ENCODE assay signal across 17 cellular contexts in the genomic region with DNA sequence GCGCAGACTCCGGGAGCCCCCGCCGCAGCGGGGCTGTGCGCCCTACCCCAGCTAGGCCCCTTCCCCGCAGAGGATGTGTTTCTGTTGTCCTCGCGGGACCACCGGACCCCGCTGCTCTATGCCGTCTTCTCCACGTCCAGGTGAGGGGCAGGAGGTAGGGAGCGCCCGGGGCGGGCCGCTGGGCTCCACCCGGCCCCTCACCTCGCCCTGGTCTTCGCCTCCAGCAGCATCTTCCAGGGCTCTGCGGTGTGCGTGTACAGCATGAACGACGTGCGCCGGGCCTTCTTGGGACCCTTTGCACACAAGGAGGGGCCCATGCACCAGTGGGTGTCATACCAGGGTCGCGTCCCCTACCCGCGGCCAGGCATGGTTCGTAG. TPM values are rescaled to one million over a fixed set of nuclear protein-coding genes. Genes with fewer than 3 reads are reported as not detected.
DNase-seq lines count a peak whose midpoint lies in the region; ATAC-seq and TF ChIP-seq lines count a peak whose summit lies in the region.
"Had no signal": no experiment of that assay in that cellular context is flagged by ENCODE, and none has a peak within 500 bp of the region (broad histone marks: within the 10 kb centered on the region; RNA-seq: fewer than 3 reads in every experiment).

No MANE protein-coding gene starts in this region.

- peak overlapping the region in 10 of 11 experiments; percentile 54 to 87 (median 77); a peak in 15 of 22 replicates for H3K4me2 ChIP-seq in BLaER1 treated with 17β-estradiol and CSF1 and Interleukin-3, amounts not matched to agents 10 nM and 100 nM

- no peak for ATAC-seq in HG03439 (IDR thresholded peaks at IDR 0.05; ENCODE audit: unreplicated experiment)

- H3K4me3 Mint-ChIP-seq in IgD-negative memory B cell (no peak overlapping the region), HFFc6 (no peak overlapping the region)
- no peak overlapping the region for H3K4me3 Mint-ChIP-seq in activated T-helper 1 cell treated with anti-CD3 and anti-CD28 coated beads, Interleukin-12 subunit alpha, Interleukin-12 subunit beta, Interleukin-2, Interleukin-4 antibody, amounts not matched to agents 30 ng/mL and 10 ng/mL and 1 ng/mL, durations not matched to agents 14 hours and 24 hours and 36 hours

- 36 to 63% (median 42%) methylated on average over 15 to 31 of the region's 31 CpGs for WGBS in spleen, 5 donors

- no peaks in the 10 kb centered on the region for H3K9me3 Mint-ChIP-seq in IgD-negative memory B cell
- no peaks in the 10 kb centered on the region for H3K9me3 Mint-ChIP-seq in activated T-helper 1 cell treated with anti-CD3 and anti-CD28 coated beads, Interleukin-12 subunit alpha, Interleukin-12 subunit beta, Interleukin-2, Interleukin-4 antibody, amounts not matched to agents 30 ng/mL and 10 ng/mL and 1 ng/mL, durations not matched to agents 14 hours and 24 hours and 36 hours
- H3K9me3 Mint-ChIP-seq in HFFc6: no peaks in the 10 kb centered on the region
- H3K9me3 Mint-ChIP-seq: activated CD8-positive, alpha-beta T cell treated with anti-CD3 and anti-CD28 coated beads for 36 hours; activated T-cell treated with anti-CD3 and anti-CD28 coated beads, Interleukin-2, amount 50 U/mL, for 24 hours; effector memory CD8-positive, alpha-beta T cell had no signal

- peak overlapping the region in 2 of 10 experiments; percentile 40 to 45; a peak in 2 of 20 replicates for H3K4me3 ChIP-seq in BLaER1 treated with 17β-estradiol and CSF1 and Interleukin-3, amounts not matched to agents 10 nM and 100 nM
- H3K4me3 ChIP-seq in dorsolateral prefrontal cortex (peak overlapping the region; percentile 0 to 69 (median 48)), spleen (peak overlapping the region in 5 of 8 donors; percentile 10 to 56 (median 16))
- H3K4me3 ChIP-seq: SJCRH30 had no signal

- TF ChIP-seq POLR2A in spleen (IDR thresholded peaks at IDR 0.05): no peak

- H3K9me3 ChIP-seq in BLaER1 treated with 17β-estradiol and CSF1 and Interleukin-3, amounts not matched to agents 10 nM and 100 nM (replicated peaks in 1 of 11): no peaks in the 10 kb centered on the region
- H3K9me3 ChIP-seq in spleen: no peaks in the 10 kb centered on the region
- H3K9me3 ChIP-seq: SJCRH30 had no signal

- peak overlapping the region in 2 of 3 donors; percentile 69 to 92 for H3K27ac Mint-ChIP-seq in IgD-negative memory B cell
- no peak overlapping the region for H3K27ac Mint-ChIP-seq in activated T-helper 1 cell treated with anti-CD3 and anti-CD28 coated beads, Interleukin-12 subunit alpha, Interleukin-12 subunit beta, Interleukin-2, Interleukin-4 antibody, amounts not matched to agents 30 ng/mL and 10 ng/mL and 1 ng/mL, durations not matched to agents 14 hours and 24 hours and 36 hours
- H3K27ac Mint-ChIP-seq in HFFc6: no peak overlapping the region
- H3K27ac Mint-ChIP-seq: activated naive CD8-positive, alpha-beta T cell had no signal

- no peaks in the 10 kb centered on the region for H3K36me3 ChIP-seq in BLaER1 treated with 17β-estradiol and CSF1 and Interleukin-3, amounts not matched to agents 10 nM and 100 nM
- H3K36me3 ChIP-seq in spleen: no peaks in the 10 kb centered on the region
- H3K36me3 ChIP-seq: SJCRH30 had no signal

- no peak overlapping the region for H3K27ac ChIP-seq in BLaER1 treated with 17β-estradiol and CSF1 and Interleukin-3, amounts not matched to agents 10 nM and 100 nM
- peak overlapping the region; percentile 65 to 100 (median 100) for H3K27ac ChIP-seq in dorsolateral prefrontal cortex
- H3K27ac ChIP-seq in spleen: no peak overlapping the region
- H3K27ac ChIP-seq: SJCRH30 had no signal

- H3K27me3 ChIP-seq in BLaER1 treated with 17β-estradiol and CSF1 and Interleukin-3, amounts not matched to agents 10 nM and 100 nM: peaks cover 59 to 71% (median 68%) of the 10 kb centered on the region in 11 experiments
- peaks cover 0 to 35% (median 14%) of the 10 kb centered on the region in 45 donors for H3K27me3 ChIP-seq in dorsolateral prefrontal cortex
- peaks cover 5 to 54% (median 41%) of the 10 kb centered on the region in 7 donors for H3K27me3 ChIP-seq in spleen (replicated peaks in 1 of 7)
- H3K27me3 ChIP-seq: SJCRH30 had no signal

- no peak for TF ChIP-seq CTCF in dorsolateral prefrontal cortex (IDR thresholded peaks at IDR 0.05 in 54 of 56, conservative IDR thresholded peaks at IDR 0.05 in 2 of 56; ENCODE audit: low read depth in 1 of 56, partially characterized antibody in 56 of 56)
- no peak for TF ChIP-seq CTCF in spleen (IDR thresholded peaks at IDR 0.05 in 8 of 11, conservative IDR thresholded peaks at IDR 0.05 in 3 of 11)
- TF ChIP-seq CTCF in HFFc6 (IDR thresholded peaks at IDR 0.05): no peak

- intact Hi-C loops in dorsolateral prefrontal cortex (cut with DNase I): loop anchor here (1.0 to 5.0 kb wide), 7 partner anchors 15 to 151 kb away; partner anchors contain the start of gene GNAT1 (in 1 of the 2)
- intact Hi-C loops in spleen (cut with DNase I; ENCODE audit: low total_unique reads): loop anchor here (2.0 to 10.0 kb wide), 3 partner anchors 46 to 149 kb away; partner anchors contain the start of gene GNAT1
- intact Hi-C loops in activated T-helper 1 cell treated with anti-CD3 and anti-CD28 coated beads, Interleukin-12 subunit alpha, Interleukin-12 subunit beta, Interleukin-2, Interleukin-4 antibody, amounts not matched to agents 30 ng/mL and 10 ng/mL and 1 ng/mL, durations not matched to agents 14 hours and 24 hours and 36 hours (cut with micrococcal nuclease): loop anchor here (1.0 kb wide), 6 partner anchors 13 to 152 kb away; no protein-coding TSS in a partner anchor

- peaks cover 0 to 62% (median 35%) of the 10 kb centered on the region in 11 experiments; a peak in 14 of 22 replicates for H4K20me1 ChIP-seq in BLaER1 treated with 17β-estradiol and CSF1 and Interleukin-3, amounts not matched to agents 10 nM and 100 nM

- DNase-seq in dorsolateral prefrontal cortex (no peak), spleen (no peak), HFFc6 (no peak), SHP77 (lab: John Stamatoyannopoulos, UW) (no peak)
- DNase-seq in activated T-helper 1 cell treated with anti-CD3 and anti-CD28 coated beads, Interleukin-12 subunit alpha, Interleukin-12 subunit beta, Interleukin-2, Interleukin-4 antibody, amounts not matched to agents 30 ng/mL and 10 ng/mL and 1 ng/mL, durations not matched to agents 14 hours and 24 hours and 36 hours (ENCODE audit: low spot score): no peak
- DNase-seq: NCI-H524 treated with DMSO at 0.1 percent for 48 hours had no signal

- H3K27me3 Mint-ChIP-seq in IgD-negative memory B cell: peaks cover 31% of the 10 kb centered on the region
- peaks cover 39% of the 10 kb centered on the region for H3K27me3 Mint-ChIP-seq in activated T-helper 1 cell treated with anti-CD3 and anti-CD28 coated beads, Interleukin-12 subunit alpha, Interleukin-12 subunit beta, Interleukin-2, Interleukin-4 antibody, amounts not matched to agents 30 ng/mL and 10 ng/mL and 1 ng/mL, durations not matched to agents 14 hours and 24 hours and 36 hours (ENCODE audit: insufficient read depth)
- peaks cover 1% of the 10 kb centered on the region for H3K27me3 Mint-ChIP-seq in HFFc6 (ENCODE audit: insufficient read depth)

- H3K4me1 Mint-ChIP-seq in IgD-negative memory B cell (peaks cover 12 to 19% (median 16%) of the 10 kb centered on the region in 3 donors), HFFc6 (ENCODE audit: low read depth) (peaks cover 44% of the 10 kb centered on the region)
- peaks cover 21% of the 10 kb centered on the region for H3K4me1 Mint-ChIP-seq in activated T-helper 1 cell treated with anti-CD3 and anti-CD28 coated beads, Interleukin-12 subunit alpha, Interleukin-12 subunit beta, Interleukin-2, Interleukin-4 antibody, amounts not matched to agents 30 ng/mL and 10 ng/mL and 1 ng/mL, durations not matched to agents 14 hours and 24 hours and 36 hours (ENCODE audit: low read depth)

- H3K9ac ChIP-seq in BLaER1 treated with 17β-estradiol and CSF1 and Interleukin-3, amounts not matched to agents 10 nM and 100 nM: no peak overlapping the region

- H3K36me3 Mint-ChIP-seq in IgD-negative memory B cell (no peaks in the 10 kb centered on the region), HFFc6 (ENCODE audit: low read depth) (no peaks in the 10 kb centered on the region)
- H3K36me3 Mint-ChIP-seq in activated T-helper 1 cell treated with anti-CD3 and anti-CD28 coated beads, Interleukin-12 subunit alpha, Interleukin-12 subunit beta, Interleukin-2, Interleukin-4 antibody, amounts not matched to agents 30 ng/mL and 10 ng/mL and 1 ng/mL, durations not matched to agents 14 hours and 24 hours and 36 hours (ENCODE audit: low read depth): no peaks in the 10 kb centered on the region
- H3K36me3 Mint-ChIP-seq: activated naive CD8-positive, alpha-beta T cell had no signal

- peaks cover 13 to 53% (median 39%) of the 10 kb centered on the region in 10 experiments; a peak in 18 of 20 replicates for H3K4me1 ChIP-seq in BLaER1 treated with 17β-estradiol and CSF1 and Interleukin-3, amounts not matched to agents 10 nM and 100 nM
- H3K4me1 ChIP-seq in spleen: peaks cover 10 to 72% (median 51%) of the 10 kb centered on the region in 6 donors

RNA-seq across cellular contexts. Expression of gene SEMA3B, which starts 4.7 kb away (rescaled TPM):
- polyA plus RNA-seq in IgD-negative memory B cell (not detected), spleen (10 to 100 TPM in 1 of 3 donors, 1 to 10 TPM in 2; 2.7 to 14.5 (median 3.4) TPM)
- total RNA-seq in dorsolateral prefrontal cortex (100 to 1,000 TPM in 85 of 120 experiments, 10 to 100 TPM in 35; 36.0 to 486 (median 135) TPM), spleen (10 to 100 TPM in 1 of 7 donors, 1 to 10 TPM in 6; 2.2 to 13.9 (median 4.5) TPM)
- total RNA-seq in activated T-helper 1 cell treated with anti-CD3 and anti-CD28 coated beads, Interleukin-12 subunit alpha, Interleukin-12 subunit beta, Interleukin-2, Interleukin-4 antibody, amounts not matched to agents 30 ng/mL and 10 ng/mL and 1 ng/mL, durations not matched to agents 14 hours and 24 hours and 36 hours: 0.49 and 1.0 TPM in 2 replicates
- total RNA-seq in HFFc6 (2021; fragmentation: NEBNext Ultra II Directional; extraction: Animal tissue kit (Norgen Biotek cat#: 25700)): 10 to 100 TPM; 14.5 to 26.6 (median 24.7) TPM

RNA-seq across cellular contexts. Expression of gene LSMEM2, which starts 5.2 kb away (rescaled TPM):
- polyA plus RNA-seq in IgD-negative memory B cell (0.30 TPM), spleen (under 1 TPM; 0.06 to 0.29 (median 0.20) TPM)
- total RNA-seq in dorsolateral prefrontal cortex (1 to 10 TPM in 95 of 120 experiments, under 1 TPM in 23, not detected in 2; 0.31 to 7.4 (median 1.7) TPM), spleen (under 1 TPM in 1 of 7 donors, not detected in 6; 0.46 TPM)
- not detected in 2 replicates for total RNA-seq in activated T-helper 1 cell treated with anti-CD3 and anti-CD28 coated beads, Interleukin-12 subunit alpha, Interleukin-12 subunit beta, Interleukin-2, Interleukin-4 antibody, amounts not matched to agents 30 ng/mL and 10 ng/mL and 1 ng/mL, durations not matched to agents 14 hours and 24 hours and 36 hours
- under 1 TPM in 2 of 6 experiments, not detected in 4; 0.11 to 0.13 TPM for total RNA-seq in HFFc6 (2021; fragmentation: NEBNext Ultra II Directional; extraction: Animal tissue kit (Norgen Biotek cat#: 25700))
- total RNA-seq: activated CD8-positive, alpha-beta T cell treated with anti-CD3 and anti-CD28 coated beads for 36 hours; bronchial epithelial cell; fibroblast of lung; SJCRH30 had no signal
- polyA plus RNA-seq: fibroblast of lung, neural cell had no signal

RNA-seq across cellular contexts. Expression of gene IFRD2, which starts 18.6 kb away (rescaled TPM):
- polyA plus RNA-seq in IgD-negative memory B cell: 58.6 TPM
- total RNA-seq in dorsolateral prefrontal cortex: 10 to 100 TPM; 15.0 to 46.2 (median 28.8) TPM
- 10 to 100 TPM; 40.2 to 67.6 (median 48.0) TPM for total RNA-seq in spleen
- polyA plus RNA-seq in spleen: 10 to 100 TPM; 58.4 to 76.7 (median 74.8) TPM
- 215 TPM in 2 replicates for total RNA-seq in activated T-helper 1 cell treated with anti-CD3 and anti-CD28 coated beads, Interleukin-12 subunit alpha, Interleukin-12 subunit beta, Interleukin-2, Interleukin-4 antibody, amounts not matched to agents 30 ng/mL and 10 ng/mL and 1 ng/mL, durations not matched to agents 14 hours and 24 hours and 36 hours
- total RNA-seq in HFFc6 (2021; fragmentation: NEBNext Ultra II Directional; extraction: Animal tissue kit (Norgen Biotek cat#: 25700)): 100 to 1,000 TPM in 1 of 6 experiments, 10 to 100 TPM in 5; 71.2 to 102 (median 74.6) TPM

RNA-seq across cellular contexts. Expression of gene HYAL3, which starts 25.5 kb away (rescaled TPM):
- polyA plus RNA-seq in IgD-negative memory B cell: 5.3 TPM
- total RNA-seq in dorsolateral prefrontal cortex: 10 to 100 TPM in 25 of 120 experiments, 1 to 10 TPM in 95; 3.0 to 14.8 (median 8.4) TPM
- 1 to 10 TPM in 6 of 7 donors, under 1 TPM in 1; 0.73 to 3.8 (median 2.7) TPM for total RNA-seq in spleen
- 1 to 10 TPM; 1.4 to 2.4 (median 2.1) TPM for polyA plus RNA-seq in spleen
- total RNA-seq in activated T-helper 1 cell treated with anti-CD3 and anti-CD28 coated beads, Interleukin-12 subunit alpha, Interleukin-12 subunit beta, Interleukin-2, Interleukin-4 antibody, amounts not matched to agents 30 ng/mL and 10 ng/mL and 1 ng/mL, durations not matched to agents 14 hours and 24 hours and 36 hours: 7.9 and 8.0 TPM in 2 replicates
- total RNA-seq in HFFc6 (2021; fragmentation: NEBNext Ultra II Directional; extraction: Animal tissue kit (Norgen Biotek cat#: 25700)): 1 to 10 TPM; 4.7 to 8.3 (median 5.8) TPM

RNA-seq across cellular contexts. Expression of gene NAA80, which starts 25.5 kb away (rescaled TPM):
- polyA plus RNA-seq in IgD-negative memory B cell (20.5 TPM), spleen (10 to 100 TPM; 12.4 to 15.5 (median 15.2) TPM)
- total RNA-seq in dorsolateral prefrontal cortex (10 to 100 TPM in 119 of 120 experiments, 1 to 10 TPM in 1; 10.0 to 30.3 (median 19.2) TPM), spleen (10 to 100 TPM in 6 of 7 donors, 1 to 10 TPM in 1; 7.8 to 15.1 (median 11.8) TPM)
- 18.1 and 19.6 TPM in 2 replicates for total RNA-seq in activated T-helper 1 cell treated with anti-CD3 and anti-CD28 coated beads, Interleukin-12 subunit alpha, Interleukin-12 subunit beta, Interleukin-2, Interleukin-4 antibody, amounts not matched to agents 30 ng/mL and 10 ng/mL and 1 ng/mL, durations not matched to agents 14 hours and 24 hours and 36 hours
- total RNA-seq in HFFc6 (2021; fragmentation: NEBNext Ultra II Directional; extraction: Animal tissue kit (Norgen Biotek cat#: 25700)): 10 to 100 TPM in 5 of 6 experiments, 1 to 10 TPM in 1; 8.5 to 13.4 (median 10.7) TPM

Comparison
In these comparisons a context has a peak if more than half of its experiments do, and no peak if none do; other contexts are left out.
1. H3K27ac ChIP-seq: peak in dorsolateral prefrontal cortex (59 of 59); none in BLaER1 treated with 17β-estradiol and CSF1 and Interleukin-3, amounts not matched to agents 10 nM and 100 nM (0 of 11) and spleen (0 of 8).
2. H3K27ac Mint-ChIP-seq: peak in IgD-negative memory B cell (2 of 3); none in activated T-helper 1 cell treated with anti-CD3 and anti-CD28 coated beads, Interleukin-12 subunit alpha, Interleukin-12 subunit beta, Interleukin-2, Interleukin-4 antibody, amounts not matched to agents 30 ng/mL and 10 ng/mL and 1 ng/mL, durations not matched to agents 14 hours and 24 hours and 36 hours (single experiment) and HFFc6 (single experiment).